ENCODE assay signal across 31 cellular contexts in the genomic region with DNA sequence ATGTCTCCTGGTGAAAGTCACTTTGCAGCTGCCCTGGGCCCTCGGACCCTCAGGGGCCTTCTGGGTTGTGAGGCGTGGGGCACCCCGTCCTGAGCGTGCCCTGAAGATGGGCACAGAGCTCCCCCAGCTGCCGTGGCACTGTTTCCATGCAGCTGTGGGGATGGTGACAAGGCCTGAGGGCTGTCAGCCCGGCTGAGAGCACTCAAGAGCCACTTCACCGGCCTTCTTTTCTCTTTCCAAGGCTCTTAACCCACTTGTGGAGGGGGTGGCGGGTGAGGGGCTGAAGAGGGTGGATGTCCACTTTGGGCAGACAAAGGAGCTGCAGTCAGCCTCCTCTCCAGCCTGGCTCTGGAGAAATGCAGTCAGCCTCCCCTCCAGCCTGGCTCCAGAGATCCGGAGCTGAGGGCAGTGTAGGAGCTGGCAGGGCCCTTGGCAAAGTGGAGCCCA.
A peak's percentile ranks its signal among the peaks of the same experiment; 100 is the strongest.
DNase-seq lines count a peak whose midpoint lies in the region; ATAC-seq lines count a peak whose summit lies in the region.
"Had no signal": no experiment of that assay in that cellular context is flagged by ENCODE, and none has a peak within 500 bp of the region (broad histone marks: within the 10 kb centered on the region; RNA-seq: fewer than 3 reads in every experiment).

No MANE protein-coding gene starts in this region.

- H2BK15ac ChIP-seq in neuronal stem cell (ENCODE audit: low read length): peak overlapping the region; percentile 9

- no peak for ATAC-seq in HG02759 (IDR thresholded peaks at IDR 0.05; ENCODE audit: unreplicated experiment)
- ATAC-seq: activated CD4-positive, alpha-beta T cell treated with anti-CD3 and anti-CD28 coated beads for 36 hours; body of pancreas; GM23338; naive thymus-derived CD8-positive, alpha-beta T cell; sciatic nerve had no signal

- H3K27ac ChIP-seq in neuronal stem cell (replicated peaks; ENCODE audit: low read length): no peak overlapping the region
- H3K27ac ChIP-seq: BLaER1 treated with 17β-estradiol and CSF1 and Interleukin-3, amounts not matched to agents 10 nM and 100 nM; body of pancreas; esophagus muscularis mucosa; prostate gland; stomach had no signal

- DNase-seq in NCI-H1092 treated with DMSO at 0.1 percent for 48 hours (lab: John Stamatoyannopoulos, UW) (peak; percentile 84), NCI-H187 (lab: John Stamatoyannopoulos, UW) (peak; percentile 95 to 96), NCI-H510A (lab: John Stamatoyannopoulos, UW) (peak; percentile 48), neuronal stem cell (ENCODE audit: low spot score) (no peak), COLO829 (ENCODE audit: low spot score) (no peak), immature natural killer cell (no peak)
- DNase-seq: activated CD4-positive, alpha-beta T cell treated with anti-CD3 and anti-CD28 coated beads for 36 hours; activated naive CD4-positive, alpha-beta T cell treated with anti-CD3 and anti-CD28 coated beads, Interleukin-2, amount 50 U/mL, for 16 hours; body of pancreas; COR-L47; DND-41; foreskin fibroblast; GF-D8; IMR-90; MV-4-11; NCI-H2171; NCI-H774; occipital lobe; SIG-M5; stimulated activated CD4-positive, alpha-beta T cell treated with anti-CD3 and anti-CD28 coated beads, Interleukin-12 subunit alpha, Interleukin-12 subunit beta, amount 100 ng/mL, for 4 hours; stimulated activated CD4-positive, alpha-beta T cell treated with anti-CD3 and anti-CD28 coated beads, Interleukin-4, amount 100 ng/mL, for 1 hour; stomach; T-helper 9 cell had no signal

- H3K4me3 Mint-ChIP-seq in immature natural killer cell: no peak overlapping the region
- H3K4me3 Mint-ChIP-seq: activated CD4-positive, alpha-beta T cell treated with anti-CD3 and anti-CD28 coated beads for 36 hours; GM23338; naive thymus-derived CD8-positive, alpha-beta T cell had no signal

- no peak overlapping the region for H2AFZ ChIP-seq in neuronal stem cell (ENCODE audit: low read length)
- H2AFZ ChIP-seq: GM23338 had no signal

- no peak overlapping the region for H4K8ac ChIP-seq in neuronal stem cell (ENCODE audit: low read depth, low read length)

- no peak overlapping the region for H3K4me2 ChIP-seq in neuronal stem cell (ENCODE audit: insufficient read depth, low read length, poor library complexity, severe bottlenecking)
- H3K4me2 ChIP-seq: BLaER1 treated with 17β-estradiol and CSF1 and Interleukin-3, amounts not matched to agents 10 nM and 100 nM; GM23338 had no signal

- no peak overlapping the region for H3K9ac ChIP-seq in neuronal stem cell (ENCODE audit: low read depth, low read length, poor library complexity)
- H3K9ac ChIP-seq: BLaER1 treated with 17β-estradiol and CSF1 and Interleukin-3, amounts not matched to agents 10 nM and 100 nM had no signal

- H3K9me3 ChIP-seq in neuronal stem cell (replicated peaks in 1 of 2; ENCODE audit: control insufficient read depth in 2 of 2, insufficient read depth in 1 of 2, low read depth in 1 of 2, low read length in 2 of 2): peaks cover 0 to 2% of the 10 kb centered on the region in 2 donors
- H3K9me3 ChIP-seq: BLaER1 treated with 17β-estradiol and CSF1 and Interleukin-3, amounts not matched to agents 10 nM and 100 nM; body of pancreas; esophagus muscularis mucosa; prostate gland; stomach had no signal

- H3K4me1 ChIP-seq in neuronal stem cell (ENCODE audit: control insufficient read depth in 2 of 2, insufficient read depth in 1 of 2, low read depth in 1 of 2, low read length in 2 of 2): peaks cover 3 to 19% of the 10 kb centered on the region in 2 donors
- H3K4me1 ChIP-seq: BLaER1 treated with 17β-estradiol and CSF1 and Interleukin-3, amounts not matched to agents 10 nM and 100 nM; body of pancreas; esophagus muscularis mucosa; prostate gland; stomach had no signal

- H3K18ac ChIP-seq in neuronal stem cell (ENCODE audit: low read length): peak overlapping the region; percentile 68

- H2AK5ac ChIP-seq in neuronal stem cell (ENCODE audit: low read depth, low read length): no peak overlapping the region

- no peaks in the 10 kb centered on the region for H3K4me1 Mint-ChIP-seq in immature natural killer cell
- H3K4me1 Mint-ChIP-seq: activated CD4-positive, alpha-beta T cell treated with anti-CD3 and anti-CD28 coated beads for 36 hours; naive thymus-derived CD8-positive, alpha-beta T cell had no signal

- no peaks in the 10 kb centered on the region for H3K36me3 Mint-ChIP-seq in immature natural killer cell
- H3K36me3 Mint-ChIP-seq: naive thymus-derived CD8-positive, alpha-beta T cell had no signal

- H3K4ac ChIP-seq in neuronal stem cell (ENCODE audit: low read length): no peak overlapping the region

- H3K27ac Mint-ChIP-seq in immature natural killer cell: no peak overlapping the region
- H3K27ac Mint-ChIP-seq: activated CD4-positive, alpha-beta T cell treated with anti-CD3 and anti-CD28 coated beads for 36 hours; activated T-helper 2 cell treated with anti-CD3 and anti-CD28 coated beads, Interferon-gamma antibody, Interleukin-2, Interleukin-4, amounts not matched to agents 10 μg/mL and 5 μg/mL and 100 μg/mL, durations not matched to agents 14 hours and 24 hours and 36 hours; GM23338; naive thymus-derived CD8-positive, alpha-beta T cell had no signal

- H3K14ac ChIP-seq in neuronal stem cell (ENCODE audit: low read length): no peak overlapping the region

- H2BK12ac ChIP-seq in neuronal stem cell (ENCODE audit: low read length): no peak overlapping the region

- peaks cover 1 to 14% (median 4%) of the 10 kb centered on the region in 3 donors for H3K27me3 Mint-ChIP-seq in immature natural killer cell (ENCODE audit: low read depth in 3 of 3)
- H3K27me3 Mint-ChIP-seq: activated CD4-positive, alpha-beta T cell treated with anti-CD3 and anti-CD28 coated beads for 36 hours had no signal

- H2BK5ac ChIP-seq in neuronal stem cell (ENCODE audit: low read length): peak overlapping the region; percentile 7

- no peak overlapping the region for H2BK120ac ChIP-seq in neuronal stem cell (ENCODE audit: low read depth, low read length)

- no peaks in the 10 kb centered on the region for H3K36me3 ChIP-seq in neuronal stem cell (replicated peaks in 1 of 2; ENCODE audit: control insufficient read depth in 2 of 2, insufficient read depth in 2 of 2, low read length in 2 of 2)
- H3K36me3 ChIP-seq: BLaER1 treated with 17β-estradiol and CSF1 and Interleukin-3, amounts not matched to agents 10 nM and 100 nM; esophagus muscularis mucosa; prostate gland; stomach had no signal

- H3K9me3 Mint-ChIP-seq in immature natural killer cell: no peaks in the 10 kb centered on the region
- H3K9me3 Mint-ChIP-seq: activated T-helper 2 cell treated with anti-CD3 and anti-CD28 coated beads, Interferon-gamma antibody, Interleukin-2, Interleukin-4, amounts not matched to agents 10 μg/mL and 5 μg/mL and 100 μg/mL, durations not matched to agents 14 hours and 24 hours and 36 hours had no signal

- no peaks in the 10 kb centered on the region for H3K79me1 ChIP-seq in neuronal stem cell (ENCODE audit: low read depth, low read length)

- no peak overlapping the region for H3K23ac ChIP-seq in neuronal stem cell (ENCODE audit: low read depth, low read length, poor library complexity)

- H3K27me3 ChIP-seq in neuronal stem cell (ENCODE audit: control insufficient read depth in 3 of 3, insufficient read depth in 3 of 3, low read depth in 1 of 3, low read length in 3 of 3): peaks cover 0 to 2% (median 0%) of the 10 kb centered on the region in 3 experiments
- H3K27me3 ChIP-seq: BLaER1 treated with 17β-estradiol and CSF1 and Interleukin-3, amounts not matched to agents 10 nM and 100 nM; body of pancreas had no signal

- H3K4me3 ChIP-seq in neuronal stem cell (ENCODE audit: low read length in 2 of 2): no peak overlapping the region
- H3K4me3 ChIP-seq: BLaER1 treated with 17β-estradiol and CSF1 and Interleukin-3, amounts not matched to agents 10 nM and 100 nM; body of pancreas; esophagus muscularis mucosa; GM23338; prostate gland; stomach had no signal

- H4K91ac ChIP-seq in neuronal stem cell (ENCODE audit: low read depth, low read length, poor library complexity): no peak overlapping the region

- no CpG with 5 or more reads among the region's 9 CpGs for WGBS in neuronal stem cell (ENCODE audit: extremely low coverage in 2 of 2, insufficient read length in 2 of 2, insufficient replicate concordance in 1 of 2), 2 donors

Comparison
In these comparisons a context has a peak if more than half of its experiments do, and no peak if none do; other contexts are left out.
1. DNase-seq: peak in NCI-H1092 treated with DMSO at 0.1 percent for 48 hours (single experiment), NCI-H187 (2 of 2) and NCI-H510A (single experiment); none in neuronal stem cell (single experiment), COLO829 (single experiment) and immature natural killer cell (0 of 3).